29 cellular contexts compared by ENCODE assay signal in the genomic region with DNA sequence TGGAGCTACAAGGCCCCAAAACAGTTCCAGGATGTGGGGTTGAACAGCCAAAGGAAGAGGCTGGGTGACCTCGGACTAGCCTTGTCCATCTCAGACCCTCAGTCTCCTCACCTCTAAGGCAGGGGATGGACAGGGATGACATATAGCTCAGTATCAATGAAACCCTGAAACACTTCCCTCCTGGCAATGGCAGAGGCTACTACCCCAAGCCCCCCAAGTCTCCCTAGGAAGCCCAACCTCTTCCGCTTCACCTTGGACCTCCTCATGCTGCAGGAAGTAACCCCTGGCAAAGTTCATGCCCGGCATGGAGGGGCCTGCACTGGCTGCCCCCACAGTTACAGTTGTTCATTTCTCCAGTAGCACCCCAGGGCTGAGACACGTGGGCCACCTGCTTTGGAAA. TPM values are rescaled to one million over a fixed set of nuclear protein-coding genes. Genes with fewer than 3 reads are reported as not detected.
A peak's percentile ranks its signal among the peaks of the same experiment; 100 is the strongest.
DNase-seq lines count a peak whose midpoint lies in the region; ATAC-seq, FAIRE-seq and TF ChIP-seq lines count a peak whose summit lies in the region.
"Had no signal": no experiment of that assay in that cellular context is flagged by ENCODE, and none has a peak within 500 bp of the region (broad histone marks: within the 10 kb centered on the region; RNA-seq: fewer than 3 reads in every experiment).

No MANE protein-coding gene starts in this region.

- no peaks in the 10 kb centered on the region for H3K9me3 Mint-ChIP-seq in activated CD4-positive, alpha-beta memory T cell treated with anti-CD3 and anti-CD28 coated beads, Interleukin-2, amount 10 ng/mL, durations not matched to agents 7 days and 5 days
- no peaks in the 10 kb centered on the region for H3K9me3 Mint-ChIP-seq in naive thymus-derived CD8-positive, alpha-beta T cell
- H3K9me3 Mint-ChIP-seq: neural crest cell; T-helper 1 cell treated with Interleukin-12 subunit alpha and Interleukin-12 subunit beta and Interleukin-4 antibody, amounts not matched to agents 30 μg/mL and 1 μg/mL, for 36 hours had no signal

- peaks cover 72% of the 10 kb centered on the region for H3K36me3 Mint-ChIP-seq in activated CD4-positive, alpha-beta memory T cell treated with anti-CD3 and anti-CD28 coated beads, Interleukin-2, amount 10 ng/mL, durations not matched to agents 7 days and 5 days (ENCODE audit: low read depth)
- H3K36me3 Mint-ChIP-seq in naive thymus-derived CD8-positive, alpha-beta T cell: peaks cover 6 to 62% (median 21%) of the 10 kb centered on the region in 3 donors

- H3K27ac ChIP-seq in HepG2 (ENCODE audit: extremely low read length, insufficient read depth, low read length): peak overlapping the region; percentile 11
- H3K27ac ChIP-seq in right lobe of liver: no peak overlapping the region
- H3K27ac ChIP-seq: brain microvascular endothelial cell, C4-2B, colonic mucosa, prostate gland had no signal

- no peak for FAIRE-seq in HepG2 (lab: Jason Lieb, UNC)
- FAIRE-seq: GM12892, H54, RCC 7860 had no signal

- CTCF ChIA-PET in HepG2 (lab: Yijun Ruan, JAX; ENCODE audit: low intra/inter-chr PET ratio, low total read pairs): no interaction called here
- CTCF ChIA-PET in activated CD4-positive, alpha-beta memory T cell treated with anti-CD3 and anti-CD28 coated beads, Interleukin-2, amount 10 ng/mL, durations not matched to agents 7 days and 5 days (lab: Charles Lee): no interaction called here

- H3K4me2 ChIP-seq in HepG2 (ENCODE audit: low read depth, low read length): no peak overlapping the region
- H3K4me2 ChIP-seq: hepatocyte had no signal

- no peak for TF ChIP-seq POLR2A in HepG2 (IDR thresholded peaks at IDR 0.05; ENCODE audit: insufficient read depth in 1 of 2, low read depth in 2 of 2, low read length in 2 of 2)
- TF ChIP-seq POLR2A in right lobe of liver (IDR thresholded peaks at IDR 0.05): no peak

- no peak overlapping the region for H3K4me3 Mint-ChIP-seq in activated CD4-positive, alpha-beta memory T cell treated with anti-CD3 and anti-CD28 coated beads, Interleukin-2, amount 10 ng/mL, durations not matched to agents 7 days and 5 days
- H3K4me3 Mint-ChIP-seq in naive thymus-derived CD8-positive, alpha-beta T cell: no peak overlapping the region
- H3K4me3 Mint-ChIP-seq: neural crest cell; T-helper 1 cell treated with Interleukin-12 subunit alpha and Interleukin-12 subunit beta and Interleukin-4 antibody, amounts not matched to agents 30 μg/mL and 1 μg/mL, for 36 hours had no signal

- H3K4me1 Mint-ChIP-seq in activated CD4-positive, alpha-beta memory T cell treated with anti-CD3 and anti-CD28 coated beads, Interleukin-2, amount 10 ng/mL, durations not matched to agents 7 days and 5 days: peaks cover 35% of the 10 kb centered on the region
- peaks cover 33 to 55% (median 43%) of the 10 kb centered on the region in 4 donors for H3K4me1 Mint-ChIP-seq in naive thymus-derived CD8-positive, alpha-beta T cell

- peaks cover 59% of the 10 kb centered on the region for H3K4me1 ChIP-seq in HepG2 (ENCODE audit: insufficient read depth, low read length)
- peaks cover 0 to 8% (median 3%) of the 10 kb centered on the region in 4 donors for H3K4me1 ChIP-seq in right lobe of liver

- H3K79me2 ChIP-seq in HepG2 (ENCODE audit: insufficient read depth, low read length): no peaks in the 10 kb centered on the region
- H3K79me2 ChIP-seq: hepatocyte had no signal

- no peak for TF ChIP-seq EP300 in HepG2 (IDR thresholded peaks at IDR 0.05; ENCODE audit: low read depth in 2 of 2, low read length in 2 of 2)
- TF ChIP-seq EP300 in HepG2 (CRISPR knock-in tag; IDR thresholded peaks at IDR 0.05; ENCODE audit: borderline replicate concordance): no peak

- no peaks in the 10 kb centered on the region for H3K27me3 Mint-ChIP-seq in activated CD4-positive, alpha-beta memory T cell treated with anti-CD3 and anti-CD28 coated beads, Interleukin-2, amount 10 ng/mL, durations not matched to agents 7 days and 5 days
- H3K27me3 Mint-ChIP-seq in naive thymus-derived CD8-positive, alpha-beta T cell: no peaks in the 10 kb centered on the region

- in situ Hi-C loops in HepG2 (cut with HindIII; ENCODE audit: extremely low pct_ligation_motif_present, low pct_unique_long_range_greater_than_20kb): no loop called here

- no peak overlapping the region for H3K4me3 ChIP-seq in HepG2 (replicated peaks in 1 of 3; ENCODE audit: insufficient read depth in 1 of 3, low read depth in 2 of 3, low read length in 3 of 3)
- H3K4me3 ChIP-seq in right lobe of liver: no peak overlapping the region
- H3K4me3 ChIP-seq: colonic mucosa, hepatocyte, left lung, prostate gland, upper lobe of right lung had no signal

- H3K9me3 ChIP-seq in HepG2 (ENCODE audit: low read length): no peaks in the 10 kb centered on the region
- no peaks in the 10 kb centered on the region for H3K9me3 ChIP-seq in right lobe of liver
- H3K9me3 ChIP-seq: colonic mucosa, left lung, prostate gland, upper lobe of right lung had no signal

- H3K9ac ChIP-seq in HepG2 (ENCODE audit: insufficient read depth, low read depth, low read length): no peak overlapping the region

- TF ChIP-seq CTCF in HepG2 (CRISPR knock-in tag; IDR thresholded peaks at IDR 0.05) (no peak), right lobe of liver (IDR thresholded peaks at IDR 0.05) (no peak)

- ATAC-seq in HepG2 (no peak), right lobe of liver (no peak), HG03135 (IDR thresholded peaks at IDR 0.05; ENCODE audit: unreplicated experiment) (no peak), HG03571 (IDR thresholded peaks at IDR 0.05; ENCODE audit: unreplicated experiment) (no peak)
- ATAC-seq in naive thymus-derived CD8-positive, alpha-beta T cell: no peak
- ATAC-seq: left lung, upper lobe of right lung had no signal

- no peak for DNase-seq in HepG2 (ENCODE audit: low spot score)
- no peak for DNase-seq in right lobe of liver
- no peak for DNase-seq in activated CD4-positive, alpha-beta memory T cell treated with anti-CD3 and anti-CD28 coated beads, Interleukin-2, amount 10 ng/mL, durations not matched to agents 7 days and 5 days
- DNase-seq in naive thymus-derived CD8-positive, alpha-beta T cell: no peak
- DNase-seq in NCI-H2081 treated with DMSO at 0.1 percent for 48 hours (lab: John Stamatoyannopoulos, UW): no peak
- DNase-seq: activated CD4-positive, alpha-beta T cell treated with anti-CD3 and anti-CD28 coated beads for 4 hours; activated CD8-positive, alpha-beta memory T cell treated with anti-CD3 and anti-CD28 coated beads, Interleukin-2, amount 50 U/mL, for 48 hours; brain microvascular endothelial cell; colonic mucosa; effector memory CD4-positive, alpha-beta T cell; foreskin fibroblast; Kasumi-1; midbrain; MV-4-11; NCI-H2171; NCI-H510A treated with DMSO at 0.1 percent for 48 hours; NK-92 treated with Interleukin-12 subunit alpha and Interleukin-12 subunit beta, amount 100 ng/mL, for 24 hours; upper lobe of right lung had no signal

- TF ChIP-seq RAD21 in HepG2 (CRISPR knock-in tag; IDR thresholded peaks at IDR 0.05): no peak

- H3K27ac Mint-ChIP-seq in activated CD4-positive, alpha-beta memory T cell treated with anti-CD3 and anti-CD28 coated beads, Interleukin-2, amount 10 ng/mL, durations not matched to agents 7 days and 5 days: peak overlapping the region; percentile 47
- peak overlapping the region in 7 of 10 donors; percentile 31 to 88 (median 76) for H3K27ac Mint-ChIP-seq in naive thymus-derived CD8-positive, alpha-beta T cell
- H3K27ac Mint-ChIP-seq: T-helper 1 cell treated with Interleukin-12 subunit alpha and Interleukin-12 subunit beta and Interleukin-4 antibody, amounts not matched to agents 30 μg/mL and 1 μg/mL, for 36 hours had no signal

- no peak overlapping the region for H2AFZ ChIP-seq in HepG2 (ENCODE audit: low read length)
- H2AFZ ChIP-seq: hepatocyte had no signal

- intact Hi-C loops in HepG2 (cut with micrococcal nuclease; ENCODE audit: unreplicated experiment) (no loop called here), right lobe of liver (cut with DNase I) (no loop called here)

- peaks cover 13 to 37% of the 10 kb centered on the region in 2 experiments; a peak in 4 of 5 replicates for H3K36me3 ChIP-seq in HepG2 (replicated peaks in 1 of 2; ENCODE audit: control insufficient read depth in 1 of 2, insufficient read depth in 2 of 2, low read length in 2 of 2)
- peaks cover 11 to 29% (median 17%) of the 10 kb centered on the region in 4 donors for H3K36me3 ChIP-seq in right lobe of liver

- no peaks in the 10 kb centered on the region for H3K27me3 ChIP-seq in HepG2 (ENCODE audit: control insufficient read depth in 1 of 2, insufficient read depth in 2 of 2, low read length in 2 of 2)
- no peaks in the 10 kb centered on the region for H3K27me3 ChIP-seq in right lobe of liver
- H3K27me3 ChIP-seq: brain microvascular endothelial cell, colonic mucosa, hepatocyte, left lung, upper lobe of right lung had no signal

- H4K20me1 ChIP-seq in HepG2 (ENCODE audit: insufficient read depth, low read length): no peaks in the 10 kb centered on the region

- BruUV-seq in HepG2 (replicated peaks; lab: Mats Ljungman, UMichigan): no TSS peak

- POLR2A ChIA-PET in HepG2 (lab: Yijun Ruan, JAX): interaction anchor here (0.8 to 6.2 kb wide), 3 partner anchors 32 to 119 kb away, joined by 3 to 73 read pairs (median 5); a partner anchor contains a TSS
- POLR2A ChIA-PET in activated CD4-positive, alpha-beta memory T cell treated with anti-CD3 and anti-CD28 coated beads, Interleukin-2, amount 10 ng/mL, durations not matched to agents 7 days and 5 days (lab: Charles Lee): interaction anchor here (1.1 to 3.3 kb wide), 3 partner anchors 10 to 56 kb away, joined by 3 to 9 read pairs (median 9); a partner anchor contains a TSS
- POLR2A ChIA-PET in naive thymus-derived CD8-positive, alpha-beta T cell (lab: Charles Lee): interaction anchor here (0.5 to 2.2 kb wide), 5 partner anchors 11 to 222 kb away, joined by 3 to 7 read pairs (median 4); a partner anchor contains a TSS

- WGBS in HepG2 (ENCODE audit: low lambda C conversion rate): 91% methylated on average over 3 of the region's 4 CpGs
- no CpG with 5 or more reads among the region's 4 CpGs for WGBS in right lobe of liver (ENCODE audit: insufficient coverage, low coverage, low lambda C conversion rate, missing lambda C conversion rate)

RNA-seq across cellular contexts. Expression of a gene that starts 10.6 kb away (rescaled TPM):
- total RNA-seq in HepG2 (2016; rRNA removed; fragmentation: Illumina TruSeq; extraction: Trizol) (7.1 and 7.3 TPM in 2 replicates), right lobe of liver (1 to 10 TPM; 4.6 to 7.2 (median 6.9) TPM)
- 1.5 and 3.3 TPM in 2 replicates for total RNA-seq in HepG2 (2016; cell fraction: cytosol; rRNA removed; fragmentation: Illumina TruSeq; extraction: Trizol; ENCODE audit: low read depth)
- total RNA-seq in HepG2 (2016; cell fraction: insoluble cytoplasmic fraction; rRNA removed; fragmentation: Illumina TruSeq; extraction: Trizol): 6.7 and 7.8 TPM in 2 replicates
- total RNA-seq in HepG2 (2016; cell fraction: membrane; rRNA removed; fragmentation: Illumina TruSeq; extraction: Trizol): 4.3 and 5.8 TPM in 2 replicates
- total RNA-seq in HepG2 (2016; cell fraction: nucleus; rRNA removed; fragmentation: Illumina TruSeq; extraction: Trizol): 5.8 and 7.6 TPM in 2 replicates
- polyA plus RNA-seq in HepG2 (2011; rRNA removed): 6.2 and 7.2 TPM in 2 replicates
- polyA plus RNA-seq in HepG2 (2011; cell fraction: cytosol; rRNA removed): 6.6 and 7.0 TPM in 2 replicates
- 10.5 and 12.4 TPM in 2 replicates for polyA plus RNA-seq in HepG2 (2011; cell fraction: nucleus; rRNA removed)
- 8.9 and 9.4 TPM in 2 replicates for polyA plus RNA-seq in HepG2 (2012)
- polyA plus RNA-seq in HepG2 (2016; cell fraction: cytosol; fragmentation: Illumina TruSeq; extraction: Trizol; ENCODE audit: low read depth): 1.4 and 1.9 TPM in 2 replicates
- polyA plus RNA-seq in HepG2 (2016; cell fraction: insoluble cytoplasmic fraction; fragmentation: Illumina TruSeq; extraction: Trizol; ENCODE audit: low read depth): 10.6 and 15.1 TPM in 2 replicates
- 4.3 and 5.1 TPM in 2 replicates for polyA plus RNA-seq in HepG2 (2016; cell fraction: membrane; fragmentation: Illumina TruSeq; extraction: Trizol; ENCODE audit: low read depth)
- polyA plus RNA-seq in HepG2 (2016; cell fraction: nucleus; fragmentation: Illumina TruSeq; extraction: Trizol; ENCODE audit: insufficient read depth, low read depth): 16.5 and 17.3 TPM in 2 replicates
- 11.3 and 18.0 TPM in 2 replicates for polyA minus RNA-seq in HepG2 (2011; rRNA and poly(A)+ RNA removed; ENCODE audit: low replicate concordance)
- polyA minus RNA-seq in HepG2 (2011; cell fraction: cytosol; rRNA and poly(A)+ RNA removed): 3.8 and 5.4 TPM in 2 replicates
- polyA minus RNA-seq in HepG2 (2011; cell fraction: nucleus; rRNA and poly(A)+ RNA removed): 9.4 and 9.9 TPM in 2 replicates
- total RNA-seq in activated CD4-positive, alpha-beta memory T cell treated with anti-CD3 and anti-CD28 coated beads, Interleukin-2, amount 10 ng/mL, durations not matched to agents 7 days and 5 days: 10 to 100 TPM; 43.0 to 43.4 TPM
- total RNA-seq in naive thymus-derived CD8-positive, alpha-beta T cell: 10 to 100 TPM; 46.6 to 49.1 TPM
- 10 to 100 TPM; 15.6 to 25.0 (median 24.6) TPM for polyA plus RNA-seq in naive thymus-derived CD8-positive, alpha-beta T cell

RNA-seq across cellular contexts. Expression of a gene that starts 33.2 kb away (rescaled TPM):
- 2.7 and 4.1 TPM in 2 replicates for total RNA-seq in HepG2 (2016; rRNA removed; fragmentation: Illumina TruSeq; extraction: Trizol)
- 6.2 and 9.0 TPM in 2 replicates for total RNA-seq in HepG2 (2016; cell fraction: cytosol; rRNA removed; fragmentation: Illumina TruSeq; extraction: Trizol; ENCODE audit: low read depth)
- 2.2 and 3.6 TPM in 2 replicates for total RNA-seq in HepG2 (2016; cell fraction: insoluble cytoplasmic fraction; rRNA removed; fragmentation: Illumina TruSeq; extraction: Trizol)
- 12.7 and 14.7 TPM in 2 replicates for total RNA-seq in HepG2 (2016; cell fraction: membrane; rRNA removed; fragmentation: Illumina TruSeq; extraction: Trizol)
- 3.0 and 7.5 TPM in 2 replicates for total RNA-seq in HepG2 (2016; cell fraction: nucleus; rRNA removed; fragmentation: Illumina TruSeq; extraction: Trizol)
- 5.4 and 6.2 TPM in 2 replicates for polyA plus RNA-seq in HepG2 (2011; rRNA removed)
- 4.9 and 6.6 TPM in 2 replicates for polyA plus RNA-seq in HepG2 (2011; cell fraction: cytosol; rRNA removed)
- 24.0 and 30.3 TPM in 2 replicates for polyA plus RNA-seq in HepG2 (2011; cell fraction: nucleus; rRNA removed)
- 27.5 and 39.6 TPM in 2 replicates for polyA plus RNA-seq in HepG2 (2012)
- polyA plus RNA-seq in HepG2 (2016; cell fraction: cytosol; fragmentation: Illumina TruSeq; extraction: Trizol; ENCODE audit: low read depth): 35.9 and 36.5 TPM in 2 replicates
- 13.3 and 16.4 TPM in 2 replicates for polyA plus RNA-seq in HepG2 (2016; cell fraction: insoluble cytoplasmic fraction; fragmentation: Illumina TruSeq; extraction: Trizol; ENCODE audit: low read depth)
- polyA plus RNA-seq in HepG2 (2016; cell fraction: membrane; fragmentation: Illumina TruSeq; extraction: Trizol; ENCODE audit: low read depth): 49.5 and 52.5 TPM in 2 replicates
- 30.3 and 32.9 TPM in 2 replicates for polyA plus RNA-seq in HepG2 (2016; cell fraction: nucleus; fragmentation: Illumina TruSeq; extraction: Trizol; ENCODE audit: insufficient read depth, low read depth)
- 5.5 and 10.7 TPM in 2 replicates for polyA minus RNA-seq in HepG2 (2011; rRNA and poly(A)+ RNA removed; ENCODE audit: low replicate concordance)
- 17.6 and 20.2 TPM in 2 replicates for polyA minus RNA-seq in HepG2 (2011; cell fraction: cytosol; rRNA and poly(A)+ RNA removed)
- 6.1 and 7.5 TPM in 2 replicates for polyA minus RNA-seq in HepG2 (2011; cell fraction: nucleus; rRNA and poly(A)+ RNA removed)
- total RNA-seq in right lobe of liver: 10 to 100 TPM in 2 of 6 experiments, 1 to 10 TPM in 4; 4.9 to 19.1 (median 8.5) TPM
- 100 to 1,000 TPM; 236 to 247 TPM for total RNA-seq in activated CD4-positive, alpha-beta memory T cell treated with anti-CD3 and anti-CD28 coated beads, Interleukin-2, amount 10 ng/mL, durations not matched to agents 7 days and 5 days
- 10 to 100 TPM; 83.6 to 85.6 TPM for total RNA-seq in naive thymus-derived CD8-positive, alpha-beta T cell
- 10 to 100 TPM; 30.5 to 45.4 (median 34.5) TPM for polyA plus RNA-seq in naive thymus-derived CD8-positive, alpha-beta T cell

RNA-seq across cellular contexts. Expression of a gene that starts 43.4 kb away (rescaled TPM):
- total RNA-seq in HepG2 (2016; rRNA removed; fragmentation: Illumina TruSeq; extraction: Trizol): 4.4 and 5.3 TPM in 2 replicates
- 1.6 and 2.5 TPM in 2 replicates for total RNA-seq in HepG2 (2016; cell fraction: cytosol; rRNA removed; fragmentation: Illumina TruSeq; extraction: Trizol; ENCODE audit: low read depth)
- 4.5 and 4.8 TPM in 2 replicates for total RNA-seq in HepG2 (2016; cell fraction: insoluble cytoplasmic fraction; rRNA removed; fragmentation: Illumina TruSeq; extraction: Trizol)
- total RNA-seq in HepG2 (2016; cell fraction: membrane; rRNA removed; fragmentation: Illumina TruSeq; extraction: Trizol): 3.0 and 4.0 TPM in 2 replicates
- 2.3 and 2.6 TPM in 2 replicates for total RNA-seq in HepG2 (2016; cell fraction: nucleus; rRNA removed; fragmentation: Illumina TruSeq; extraction: Trizol)
- polyA plus RNA-seq in HepG2 (2011; rRNA removed): 2.9 and 3.1 TPM in 2 replicates
- 2.1 and 3.5 TPM in 2 replicates for polyA plus RNA-seq in HepG2 (2011; cell fraction: cytosol; rRNA removed)
- polyA plus RNA-seq in HepG2 (2011; cell fraction: nucleus; rRNA removed): 2.3 and 2.4 TPM in 2 replicates
- polyA plus RNA-seq in HepG2 (2012): 1.1 and 1.5 TPM in 2 replicates
- polyA plus RNA-seq in HepG2 (2016; cell fraction: cytosol; fragmentation: Illumina TruSeq; extraction: Trizol; ENCODE audit: low read depth): 1.9 TPM in 2 replicates
- 3.4 and 4.7 TPM in 2 replicates for polyA plus RNA-seq in HepG2 (2016; cell fraction: insoluble cytoplasmic fraction; fragmentation: Illumina TruSeq; extraction: Trizol; ENCODE audit: low read depth)
- polyA plus RNA-seq in HepG2 (2016; cell fraction: membrane; fragmentation: Illumina TruSeq; extraction: Trizol; ENCODE audit: low read depth): 2.7 and 3.1 TPM in 2 replicates
- polyA plus RNA-seq in HepG2 (2016; cell fraction: nucleus; fragmentation: Illumina TruSeq; extraction: Trizol; ENCODE audit: insufficient read depth, low read depth): 3.4 and 5.8 TPM in 2 replicates
- 2.0 and 4.3 TPM in 2 replicates for polyA minus RNA-seq in HepG2 (2011; rRNA and poly(A)+ RNA removed; ENCODE audit: low replicate concordance)
- polyA minus RNA-seq in HepG2 (2011; cell fraction: cytosol; rRNA and poly(A)+ RNA removed): 1.2 and 1.5 TPM in 2 replicates
- polyA minus RNA-seq in HepG2 (2011; cell fraction: nucleus; rRNA and poly(A)+ RNA removed): 0.90 and 2.5 TPM in 2 replicates
- 1 to 10 TPM; 1.7 to 4.4 (median 2.6) TPM for total RNA-seq in right lobe of liver
- total RNA-seq in activated CD4-positive, alpha-beta memory T cell treated with anti-CD3 and anti-CD28 coated beads, Interleukin-2, amount 10 ng/mL, durations not matched to agents 7 days and 5 days: 10 to 100 TPM; 10.8 to 11.2 TPM
- 10 to 100 TPM; 15.0 to 17.3 TPM for total RNA-seq in naive thymus-derived CD8-positive, alpha-beta T cell
- polyA plus RNA-seq in naive thymus-derived CD8-positive, alpha-beta T cell: 10 to 100 TPM; 12.6 to 20.9 (median 19.8) TPM

RNA-seq across cellular contexts. Expression of a gene that starts 55.8 kb away (rescaled TPM):
- total RNA-seq in HepG2 (2016; rRNA removed; fragmentation: Illumina TruSeq; extraction: Trizol) (6.3 and 8.4 TPM in 2 replicates), right lobe of liver (1 to 10 TPM; 1.8 to 4.1 (median 3.0) TPM)
- total RNA-seq in HepG2 (2016; cell fraction: cytosol; rRNA removed; fragmentation: Illumina TruSeq; extraction: Trizol; ENCODE audit: low read depth): 4.9 and 6.5 TPM in 2 replicates
- 6.2 and 7.3 TPM in 2 replicates for total RNA-seq in HepG2 (2016; cell fraction: insoluble cytoplasmic fraction; rRNA removed; fragmentation: Illumina TruSeq; extraction: Trizol)
- 3.9 and 4.6 TPM in 2 replicates for total RNA-seq in HepG2 (2016; cell fraction: membrane; rRNA removed; fragmentation: Illumina TruSeq; extraction: Trizol)
- 3.4 and 6.0 TPM in 2 replicates for total RNA-seq in HepG2 (2016; cell fraction: nucleus; rRNA removed; fragmentation: Illumina TruSeq; extraction: Trizol)
- polyA plus RNA-seq in HepG2 (2011; rRNA removed): 10.3 and 11.2 TPM in 2 replicates
- 8.3 and 10.4 TPM in 2 replicates for polyA plus RNA-seq in HepG2 (2011; cell fraction: cytosol; rRNA removed)
- 23.1 and 25.5 TPM in 2 replicates for polyA plus RNA-seq in HepG2 (2011; cell fraction: nucleus; rRNA removed)
- polyA plus RNA-seq in HepG2 (2012): 7.9 and 10.2 TPM in 2 replicates
- 4.9 and 5.8 TPM in 2 replicates for polyA plus RNA-seq in HepG2 (2016; cell fraction: cytosol; fragmentation: Illumina TruSeq; extraction: Trizol; ENCODE audit: low read depth)
- polyA plus RNA-seq in HepG2 (2016; cell fraction: insoluble cytoplasmic fraction; fragmentation: Illumina TruSeq; extraction: Trizol; ENCODE audit: low read depth): 5.7 and 7.2 TPM in 2 replicates
- 4.2 and 4.9 TPM in 2 replicates for polyA plus RNA-seq in HepG2 (2016; cell fraction: membrane; fragmentation: Illumina TruSeq; extraction: Trizol; ENCODE audit: low read depth)
- polyA plus RNA-seq in HepG2 (2016; cell fraction: nucleus; fragmentation: Illumina TruSeq; extraction: Trizol; ENCODE audit: insufficient read depth, low read depth): 9.5 and 11.5 TPM in 2 replicates
- 2.0 and 33.3 TPM in 2 replicates for polyA minus RNA-seq in HepG2 (2011; rRNA and poly(A)+ RNA removed; ENCODE audit: low replicate concordance)
- polyA minus RNA-seq in HepG2 (2011; cell fraction: cytosol; rRNA and poly(A)+ RNA removed): 4.9 and 7.2 TPM in 2 replicates
- polyA minus RNA-seq in HepG2 (2011; cell fraction: nucleus; rRNA and poly(A)+ RNA removed): 12.7 and 17.7 TPM in 2 replicates
- 1 to 10 TPM; 8.0 to 9.6 TPM for total RNA-seq in activated CD4-positive, alpha-beta memory T cell treated with anti-CD3 and anti-CD28 coated beads, Interleukin-2, amount 10 ng/mL, durations not matched to agents 7 days and 5 days
- 1 to 10 TPM; 9.9 TPM for total RNA-seq in naive thymus-derived CD8-positive, alpha-beta T cell
- polyA plus RNA-seq in naive thymus-derived CD8-positive, alpha-beta T cell: 1 to 10 TPM; 3.6 to 8.3 (median 5.0) TPM

RNA-seq across cellular contexts. Expression of a gene that starts 56.4 kb away (rescaled TPM):
- 81.7 and 88.8 TPM in 2 replicates for total RNA-seq in HepG2 (2016; rRNA removed; fragmentation: Illumina TruSeq; extraction: Trizol)
- 30.9 and 33.3 TPM in 2 replicates for total RNA-seq in HepG2 (2016; cell fraction: cytosol; rRNA removed; fragmentation: Illumina TruSeq; extraction: Trizol; ENCODE audit: low read depth)
- total RNA-seq in HepG2 (2016; cell fraction: insoluble cytoplasmic fraction; rRNA removed; fragmentation: Illumina TruSeq; extraction: Trizol): 77.3 and 84.2 TPM in 2 replicates
- 78.7 and 78.8 TPM in 2 replicates for total RNA-seq in HepG2 (2016; cell fraction: membrane; rRNA removed; fragmentation: Illumina TruSeq; extraction: Trizol)
- total RNA-seq in HepG2 (2016; cell fraction: nucleus; rRNA removed; fragmentation: Illumina TruSeq; extraction: Trizol): 62.2 and 71.6 TPM in 2 replicates
- 29.7 and 30.9 TPM in 2 replicates for polyA plus RNA-seq in HepG2 (2011; rRNA removed)
- 16.7 and 21.1 TPM in 2 replicates for polyA plus RNA-seq in HepG2 (2011; cell fraction: cytosol; rRNA removed)
- 36.0 and 41.1 TPM in 2 replicates for polyA plus RNA-seq in HepG2 (2011; cell fraction: nucleus; rRNA removed)
- polyA plus RNA-seq in HepG2 (2012): 62.3 and 78.5 TPM in 2 replicates
- polyA plus RNA-seq in HepG2 (2016; cell fraction: cytosol; fragmentation: Illumina TruSeq; extraction: Trizol; ENCODE audit: low read depth): 43.7 and 48.0 TPM in 2 replicates
- 126 and 151 TPM in 2 replicates for polyA plus RNA-seq in HepG2 (2016; cell fraction: insoluble cytoplasmic fraction; fragmentation: Illumina TruSeq; extraction: Trizol; ENCODE audit: low read depth)
- polyA plus RNA-seq in HepG2 (2016; cell fraction: membrane; fragmentation: Illumina TruSeq; extraction: Trizol; ENCODE audit: low read depth): 99.0 and 109 TPM in 2 replicates
- 102 and 113 TPM in 2 replicates for polyA plus RNA-seq in HepG2 (2016; cell fraction: nucleus; fragmentation: Illumina TruSeq; extraction: Trizol; ENCODE audit: insufficient read depth, low read depth)
- polyA minus RNA-seq in HepG2 (2011; rRNA and poly(A)+ RNA removed; ENCODE audit: low replicate concordance): 47.6 and 50.7 TPM in 2 replicates
- 23.6 and 33.9 TPM in 2 replicates for polyA minus RNA-seq in HepG2 (2011; cell fraction: cytosol; rRNA and poly(A)+ RNA removed)
- polyA minus RNA-seq in HepG2 (2011; cell fraction: nucleus; rRNA and poly(A)+ RNA removed): 61.9 and 71.0 TPM in 2 replicates
- 10 to 100 TPM; 53.5 to 70.0 (median 61.8) TPM for total RNA-seq in right lobe of liver
- 100 to 1,000 TPM; 373 to 398 TPM for total RNA-seq in activated CD4-positive, alpha-beta memory T cell treated with anti-CD3 and anti-CD28 coated beads, Interleukin-2, amount 10 ng/mL, durations not matched to agents 7 days and 5 days
- total RNA-seq in naive thymus-derived CD8-positive, alpha-beta T cell: 100 to 1,000 TPM; 262 to 280 TPM
- polyA plus RNA-seq in naive thymus-derived CD8-positive, alpha-beta T cell: 10 to 100 TPM; 40.7 to 67.6 (median 46.1) TPM

Comparison
In these comparisons a context has a peak if more than half of its experiments do, and no peak if none do; other contexts are left out.
1. RNA of a gene that starts 33.2 kb away (total RNA-seq): 236 to 247 TPM in activated CD4-positive, alpha-beta memory T cell treated with anti-CD3 and anti-CD28 coated beads, Interleukin-2, amount 10 ng/mL, durations not matched to agents 7 days and 5 days and 83.6 to 85.6 TPM in naive thymus-derived CD8-positive, alpha-beta T cell; 4.9 to 19.1 TPM in right lobe of liver and 2.2 to 14.7 TPM in HepG2; every median in the first group is over 4 times any median in the second.